Comparison of ENCODE assay signal across 8 cellular contexts in genomic region chr10:80535671-80536360, GRCh38. TPM values are rescaled to one million over a fixed set of nuclear protein-coding genes. Genes with fewer than 3 reads are reported as not detected.
DNase-seq lines count a peak whose midpoint lies in the region; ATAC-seq lines count a peak whose summit lies in the region.

No MANE protein-coding gene starts in this region.

- no peaks in the 10 kb centered on the region for H3K36me3 ChIP-seq in muscle layer of colon (ENCODE audit: insufficient read depth, low read length)

- peak; percentile 72 for DNase-seq in DMS153 treated with DMSO at 0.1 percent for 48 hours (lab: John Stamatoyannopoulos, UW; ENCODE audit: unreplicated experiment)
- DNase-seq in LHCN-M2 (ENCODE audit: low read depth), result peak; percentile 45
- DNase-seq in activated CD4-positive, alpha-beta T cell treated with anti-CD3 and anti-CD28 coated beads for 48 hours, result peak; percentile 84
- peak; percentile 60 for DNase-seq in effector CD4-positive, alpha-beta T cell
- DNase-seq in stimulated activated naive CD4-positive, alpha-beta T cell treated with Interleukin-2 at 50 U/mL for 16 hours (lab: John Stamatoyannopoulos, UW), result peak; percentile 65
- DNase-seq in T1000 (lab: John Stamatoyannopoulos, UW), result no peak

- no peaks in the 10 kb centered on the region for H3K27me3 ChIP-seq in muscle layer of colon (ENCODE audit: control insufficient read depth in 1 of 2, insufficient read depth in 2 of 2, low read length in 2 of 2)

- H3K4me3 ChIP-seq in muscle layer of colon (ENCODE audit: low read depth in 1 of 2, low read length in 2 of 2), result peak overlapping the region; percentile 42 to 63

- H3K4me1 ChIP-seq in muscle layer of colon (ENCODE audit: insufficient read depth, low read length), result no peaks in the 10 kb centered on the region

- H3K9me3 ChIP-seq in muscle layer of colon (ENCODE audit: low read length), result no peaks in the 10 kb centered on the region

- ATAC-seq in GM21515 (IDR thresholded peaks at IDR 0.05; ENCODE audit: unreplicated experiment), result peak; percentile 92

- H3K9ac ChIP-seq in muscle layer of colon (ENCODE audit: low read length), result no peak overlapping the region

- H3K27ac ChIP-seq in muscle layer of colon (ENCODE audit: low read depth, low read length), result peak overlapping the region; percentile 63

RNA-seq across cellular contexts. Expression of gene SH2D4B, which starts 1.9 kb away (rescaled TPM):
- total RNA-seq in LHCN-M2 (2014; rRNA removed), result not detected in 2 replicates
- not detected for polyA plus RNA-seq in LHCN-M2 (2012)
